In the genomic region with DNA sequence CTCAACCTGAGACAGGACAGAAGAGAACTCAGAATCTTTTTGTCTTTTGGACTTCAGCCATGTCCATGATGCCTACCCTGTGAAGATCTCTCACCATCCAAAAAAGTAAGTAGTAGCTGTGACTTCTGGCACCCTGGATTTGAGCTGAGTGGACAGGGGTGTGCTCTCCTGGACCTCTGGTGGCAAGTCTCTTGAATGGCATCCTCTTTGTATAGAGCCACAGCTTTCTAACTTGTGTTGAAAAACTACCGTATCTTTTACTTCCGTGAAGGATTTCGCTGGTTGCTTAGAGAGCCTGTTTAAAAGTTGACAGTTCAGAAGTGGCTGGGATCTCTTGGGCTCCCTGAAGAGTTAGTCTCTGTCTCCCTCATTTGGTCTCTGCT, we compare ENCODE assay signal across 2 cellular contexts.
A peak's percentile ranks its signal among the peaks of the same experiment; 100 is the strongest.
TF ChIP-seq lines count a peak whose summit lies in the region.

No MANE protein-coding gene starts in this region.

TF ChIP-seq in GM23338, 12 proteins besides CTCF, POLR2A, EP300 and RAD21 (continues in another document):
- TF ChIP-seq, protein P1, sequence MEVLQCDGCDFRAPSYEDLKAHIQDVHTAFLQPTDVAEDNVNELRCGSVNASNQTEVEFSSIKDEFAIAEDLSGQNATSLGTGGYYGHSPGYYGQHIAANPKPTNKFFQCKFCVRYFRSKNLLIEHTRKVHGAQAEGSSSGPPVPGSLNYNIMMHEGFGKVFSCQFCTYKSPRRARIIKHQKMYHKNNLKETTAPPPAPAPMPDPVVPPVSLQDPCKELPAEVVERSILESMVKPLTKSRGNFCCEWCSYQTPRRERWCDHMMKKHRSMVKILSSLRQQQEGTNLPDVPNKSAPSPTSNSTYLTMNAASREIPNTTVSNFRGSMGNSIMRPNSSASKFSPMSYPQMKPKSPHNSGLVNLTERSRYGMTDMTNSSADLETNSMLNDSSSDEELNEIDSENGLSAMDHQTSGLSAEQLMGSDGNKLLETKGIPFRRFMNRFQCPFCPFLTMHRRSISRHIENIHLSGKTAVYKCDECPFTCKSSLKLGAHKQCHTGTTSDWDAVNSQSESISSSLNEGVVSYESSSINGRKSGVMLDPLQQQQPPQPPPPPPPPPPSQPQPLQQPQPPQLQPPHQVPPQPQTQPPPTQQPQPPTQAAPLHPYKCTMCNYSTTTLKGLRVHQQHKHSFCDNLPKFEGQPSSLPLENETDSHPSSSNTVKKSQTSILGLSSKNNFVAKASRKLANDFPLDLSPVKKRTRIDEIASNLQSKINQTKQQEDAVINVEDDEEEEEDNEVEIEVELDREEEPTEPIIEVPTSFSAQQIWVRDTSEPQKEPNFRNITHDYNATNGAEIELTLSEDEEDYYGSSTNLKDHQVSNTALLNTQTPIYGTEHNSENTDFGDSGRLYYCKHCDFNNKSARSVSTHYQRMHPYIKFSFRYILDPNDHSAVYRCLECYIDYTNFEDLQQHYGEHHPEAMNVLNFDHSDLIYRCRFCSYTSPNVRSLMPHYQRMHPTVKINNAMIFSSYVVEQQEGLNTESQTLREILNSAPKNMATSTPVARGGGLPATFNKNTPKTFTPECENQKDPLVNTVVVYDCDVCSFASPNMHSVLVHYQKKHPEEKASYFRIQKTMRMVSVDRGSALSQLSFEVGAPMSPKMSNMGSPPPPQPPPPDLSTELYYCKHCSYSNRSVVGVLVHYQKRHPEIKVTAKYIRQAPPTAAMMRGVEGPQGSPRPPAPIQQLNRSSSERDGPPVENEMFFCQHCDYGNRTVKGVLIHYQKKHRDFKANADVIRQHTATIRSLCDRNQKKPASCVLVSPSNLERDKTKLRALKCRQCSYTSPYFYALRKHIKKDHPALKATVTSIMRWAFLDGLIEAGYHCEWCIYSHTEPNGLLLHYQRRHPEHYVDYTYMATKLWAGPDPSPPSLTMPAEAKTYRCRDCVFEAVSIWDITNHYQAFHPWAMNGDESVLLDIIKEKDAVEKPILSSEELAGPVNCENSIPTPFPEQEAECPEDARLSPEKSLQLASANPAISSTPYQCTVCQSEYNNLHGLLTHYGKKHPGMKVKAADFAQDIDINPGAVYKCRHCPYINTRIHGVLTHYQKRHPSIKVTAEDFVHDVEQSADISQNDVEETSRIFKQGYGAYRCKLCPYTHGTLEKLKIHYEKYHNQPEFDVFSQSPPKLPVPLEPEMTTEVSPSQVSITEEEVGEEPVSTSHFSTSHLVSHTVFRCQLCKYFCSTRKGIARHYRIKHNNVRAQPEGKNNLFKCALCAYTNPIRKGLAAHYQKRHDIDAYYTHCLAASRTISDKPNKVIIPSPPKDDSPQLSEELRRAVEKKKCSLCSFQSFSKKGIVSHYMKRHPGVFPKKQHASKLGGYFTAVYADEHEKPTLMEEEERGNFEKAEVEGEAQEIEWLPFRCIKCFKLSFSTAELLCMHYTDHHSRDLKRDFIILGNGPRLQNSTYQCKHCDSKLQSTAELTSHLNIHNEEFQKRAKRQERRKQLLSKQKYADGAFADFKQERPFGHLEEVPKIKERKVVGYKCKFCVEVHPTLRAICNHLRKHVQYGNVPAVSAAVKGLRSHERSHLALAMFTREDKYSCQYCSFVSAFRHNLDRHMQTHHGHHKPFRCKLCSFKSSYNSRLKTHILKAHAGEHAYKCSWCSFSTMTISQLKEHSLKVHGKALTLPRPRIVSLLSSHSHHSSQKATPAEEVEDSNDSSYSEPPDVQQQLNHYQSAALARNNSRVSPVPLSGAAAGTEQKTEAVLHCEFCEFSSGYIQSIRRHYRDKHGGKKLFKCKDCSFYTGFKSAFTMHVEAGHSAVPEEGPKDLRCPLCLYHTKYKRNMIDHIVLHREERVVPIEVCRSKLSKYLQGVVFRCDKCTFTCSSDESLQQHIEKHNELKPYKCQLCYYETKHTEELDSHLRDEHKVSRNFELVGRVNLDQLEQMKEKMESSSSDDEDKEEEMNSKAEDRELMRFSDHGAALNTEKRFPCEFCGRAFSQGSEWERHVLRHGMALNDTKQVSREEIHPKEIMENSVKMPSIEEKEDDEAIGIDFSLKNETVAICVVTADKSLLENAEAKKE (CRISPR knock-in tag; IDR thresholded peaks at IDR 0.05) = no peak
- TF ChIP-seq JUNB (IDR thresholded peaks at IDR 0.05; ENCODE audit: unreplicated experiment) (no peak), NANOG (IDR thresholded peaks at IDR 0.05; ENCODE audit: borderline replicate concordance) (no peak), CREB1 (CRISPR knock-in tag; IDR thresholded peaks at IDR 0.05; ENCODE audit: low read depth) (no peak), STAT1 (IDR thresholded peaks at IDR 0.05; ENCODE audit: unreplicated experiment) (no peak), EZH2 (IDR thresholded peaks at IDR 0.05; ENCODE audit: low read depth, unreplicated experiment) (no peak), EZH2phosphoT487 (IDR thresholded peaks at IDR 0.05; ENCODE audit: unreplicated experiment) (no peak), ZNF114 (CRISPR knock-in tag; IDR thresholded peaks at IDR 0.05) (no peak), ZNF331 (CRISPR knock-in tag; IDR thresholded peaks at IDR 0.05; ENCODE audit: low read depth) (no peak)
- TF ChIP-seq, protein P2, sequence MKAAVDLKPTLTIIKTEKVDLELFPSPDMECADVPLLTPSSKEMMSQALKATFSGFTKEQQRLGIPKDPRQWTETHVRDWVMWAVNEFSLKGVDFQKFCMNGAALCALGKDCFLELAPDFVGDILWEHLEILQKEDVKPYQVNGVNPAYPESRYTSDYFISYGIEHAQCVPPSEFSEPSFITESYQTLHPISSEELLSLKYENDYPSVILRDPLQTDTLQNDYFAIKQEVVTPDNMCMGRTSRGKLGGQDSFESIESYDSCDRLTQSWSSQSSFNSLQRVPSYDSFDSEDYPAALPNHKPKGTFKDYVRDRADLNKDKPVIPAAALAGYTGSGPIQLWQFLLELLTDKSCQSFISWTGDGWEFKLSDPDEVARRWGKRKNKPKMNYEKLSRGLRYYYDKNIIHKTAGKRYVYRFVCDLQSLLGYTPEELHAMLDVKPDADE (IDR thresholded peaks at IDR 0.05) = no peak

TF ChIP-seq in HepG2, 621 proteins besides CTCF, POLR2A, EP300 and RAD21:
- TF ChIP-seq, protein P3, sequence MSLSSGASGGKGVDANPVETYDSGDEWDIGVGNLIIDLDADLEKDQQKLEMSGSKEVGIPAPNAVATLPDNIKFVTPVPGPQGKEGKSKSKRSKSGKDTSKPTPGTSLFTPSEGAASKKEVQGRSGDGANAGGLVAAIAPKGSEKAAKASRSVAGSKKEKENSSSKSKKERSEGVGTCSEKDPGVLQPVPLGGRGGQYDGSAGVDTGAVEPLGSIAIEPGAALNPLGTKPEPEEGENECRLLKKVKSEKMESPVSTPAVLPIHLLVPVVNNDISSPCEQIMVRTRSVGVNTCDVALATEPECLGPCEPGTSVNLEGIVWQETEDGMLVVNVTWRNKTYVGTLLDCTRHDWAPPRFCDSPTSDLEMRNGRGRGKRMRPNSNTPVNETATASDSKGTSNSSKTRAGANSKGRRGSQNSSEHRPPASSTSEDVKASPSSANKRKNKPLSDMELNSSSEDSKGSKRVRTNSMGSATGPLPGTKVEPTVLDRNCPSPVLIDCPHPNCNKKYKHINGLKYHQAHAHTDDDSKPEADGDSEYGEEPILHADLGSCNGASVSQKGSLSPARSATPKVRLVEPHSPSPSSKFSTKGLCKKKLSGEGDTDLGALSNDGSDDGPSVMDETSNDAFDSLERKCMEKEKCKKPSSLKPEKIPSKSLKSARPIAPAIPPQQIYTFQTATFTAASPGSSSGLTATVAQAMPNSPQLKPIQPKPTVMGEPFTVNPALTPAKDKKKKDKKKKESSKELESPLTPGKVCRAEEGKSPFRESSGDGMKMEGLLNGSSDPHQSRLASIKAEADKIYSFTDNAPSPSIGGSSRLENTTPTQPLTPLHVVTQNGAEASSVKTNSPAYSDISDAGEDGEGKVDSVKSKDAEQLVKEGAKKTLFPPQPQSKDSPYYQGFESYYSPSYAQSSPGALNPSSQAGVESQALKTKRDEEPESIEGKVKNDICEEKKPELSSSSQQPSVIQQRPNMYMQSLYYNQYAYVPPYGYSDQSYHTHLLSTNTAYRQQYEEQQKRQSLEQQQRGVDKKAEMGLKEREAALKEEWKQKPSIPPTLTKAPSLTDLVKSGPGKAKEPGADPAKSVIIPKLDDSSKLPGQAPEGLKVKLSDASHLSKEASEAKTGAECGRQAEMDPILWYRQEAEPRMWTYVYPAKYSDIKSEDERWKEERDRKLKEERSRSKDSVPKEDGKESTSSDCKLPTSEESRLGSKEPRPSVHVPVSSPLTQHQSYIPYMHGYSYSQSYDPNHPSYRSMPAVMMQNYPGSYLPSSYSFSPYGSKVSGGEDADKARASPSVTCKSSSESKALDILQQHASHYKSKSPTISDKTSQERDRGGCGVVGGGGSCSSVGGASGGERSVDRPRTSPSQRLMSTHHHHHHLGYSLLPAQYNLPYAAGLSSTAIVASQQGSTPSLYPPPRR (CRISPR knock-in tag; IDR thresholded peaks at IDR 0.05; ENCODE audit: borderline replicate concordance) = no peak
- TF ChIP-seq STAG1 (CRISPR knock-in tag; IDR thresholded peaks at IDR 0.05) = peak; percentile 25; the same call in 1 of the 2 replicates
TF ChIP-seq in HepG2: peak in this region for 1.
